1 cellular context compared by ENCODE assay signal in genomic region chr12:56377310-56377988, GRCh38.
TF ChIP-seq lines count a peak whose summit lies in the region.

No MANE protein-coding gene starts in this region.

TF ChIP-seq in K562, 482 proteins besides CTCF, POLR2A, EP300 and RAD21 (continued from another document and continues in another):
- TF ChIP-seq, protein P1, sequence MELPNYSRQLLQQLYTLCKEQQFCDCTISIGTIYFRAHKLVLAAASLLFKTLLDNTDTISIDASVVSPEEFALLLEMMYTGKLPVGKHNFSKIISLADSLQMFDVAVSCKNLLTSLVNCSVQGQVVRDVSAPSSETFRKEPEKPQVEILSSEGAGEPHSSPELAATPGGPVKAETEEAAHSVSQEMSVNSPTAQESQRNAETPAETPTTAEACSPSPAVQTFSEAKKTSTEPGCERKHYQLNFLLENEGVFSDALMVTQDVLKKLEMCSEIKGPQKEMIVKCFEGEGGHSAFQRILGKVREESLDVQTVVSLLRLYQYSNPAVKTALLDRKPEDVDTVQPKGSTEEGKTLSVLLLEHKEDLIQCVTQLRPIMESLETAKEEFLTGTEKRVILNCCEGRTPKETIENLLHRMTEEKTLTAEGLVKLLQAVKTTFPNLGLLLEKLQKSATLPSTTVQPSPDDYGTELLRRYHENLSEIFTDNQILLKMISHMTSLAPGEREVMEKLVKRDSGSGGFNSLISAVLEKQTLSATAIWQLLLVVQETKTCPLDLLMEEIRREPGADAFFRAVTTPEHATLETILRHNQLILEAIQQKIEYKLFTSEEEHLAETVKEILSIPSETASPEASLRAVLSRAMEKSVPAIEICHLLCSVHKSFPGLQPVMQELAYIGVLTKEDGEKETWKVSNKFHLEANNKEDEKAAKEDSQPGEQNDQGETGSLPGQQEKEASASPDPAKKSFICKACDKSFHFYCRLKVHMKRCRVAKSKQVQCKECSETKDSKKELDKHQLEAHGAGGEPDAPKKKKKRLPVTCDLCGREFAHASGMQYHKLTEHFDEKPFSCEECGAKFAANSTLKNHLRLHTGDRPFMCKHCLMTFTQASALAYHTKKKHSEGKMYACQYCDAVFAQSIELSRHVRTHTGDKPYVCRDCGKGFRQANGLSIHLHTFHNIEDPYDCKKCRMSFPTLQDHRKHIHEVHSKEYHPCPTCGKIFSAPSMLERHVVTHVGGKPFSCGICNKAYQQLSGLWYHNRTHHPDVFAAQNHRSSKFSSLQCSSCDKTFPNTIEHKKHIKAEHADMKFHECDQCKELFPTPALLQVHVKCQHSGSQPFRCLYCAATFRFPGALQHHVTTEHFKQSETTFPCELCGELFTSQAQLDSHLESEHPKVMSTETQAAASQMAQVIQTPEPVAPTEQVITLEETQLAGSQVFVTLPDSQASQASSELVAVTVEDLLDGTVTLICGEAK (IDR thresholded peaks at IDR 0.05), result no peak
- TF ChIP-seq, protein P1 (CRISPR knock-in tag; IDR thresholded peaks at IDR 0.05), result no peak
- no peak for TF ChIP-seq TRIM28 (IDR thresholded peaks at IDR 0.05)
- TF ChIP-seq BRD4 (IDR thresholded peaks at IDR 0.05), result no peak
- TF ChIP-seq MYC (IDR thresholded peaks at IDR 0.05; ENCODE audit: low read depth, low read length), result no peak
- TF ChIP-seq MYC (CRISPR knock-in tag; IDR thresholded peaks at IDR 0.05; ENCODE audit: borderline replicate concordance, low read depth), result no peak
- no peak for TF ChIP-seq HNRNPLL (IDR thresholded peaks at IDR 0.05; ENCODE audit: low read depth, low read length, poor library complexity, severe bottlenecking)
- TF ChIP-seq RBM39 (optimal IDR thresholded peaks at IDR 0.05; ENCODE audit: low read depth, low read length), result no peak
- TF ChIP-seq SRSF9 (IDR thresholded peaks at IDR 0.05; ENCODE audit: borderline replicate concordance, low read depth, low read length), result no peak
- TF ChIP-seq LEF1 (IDR thresholded peaks at IDR 0.05), result no peak
- TF ChIP-seq NR2C1 (IDR thresholded peaks at IDR 0.05), result no peak
- no peak for TF ChIP-seq NR2C1 (tag; IDR thresholded peaks at IDR 0.05)
- TF ChIP-seq RB1 (IDR thresholded peaks at IDR 0.05; ENCODE audit: low read depth), result peak; percentile 52; the same call in 1 of the 2 replicates
- TF ChIP-seq, protein P2, sequence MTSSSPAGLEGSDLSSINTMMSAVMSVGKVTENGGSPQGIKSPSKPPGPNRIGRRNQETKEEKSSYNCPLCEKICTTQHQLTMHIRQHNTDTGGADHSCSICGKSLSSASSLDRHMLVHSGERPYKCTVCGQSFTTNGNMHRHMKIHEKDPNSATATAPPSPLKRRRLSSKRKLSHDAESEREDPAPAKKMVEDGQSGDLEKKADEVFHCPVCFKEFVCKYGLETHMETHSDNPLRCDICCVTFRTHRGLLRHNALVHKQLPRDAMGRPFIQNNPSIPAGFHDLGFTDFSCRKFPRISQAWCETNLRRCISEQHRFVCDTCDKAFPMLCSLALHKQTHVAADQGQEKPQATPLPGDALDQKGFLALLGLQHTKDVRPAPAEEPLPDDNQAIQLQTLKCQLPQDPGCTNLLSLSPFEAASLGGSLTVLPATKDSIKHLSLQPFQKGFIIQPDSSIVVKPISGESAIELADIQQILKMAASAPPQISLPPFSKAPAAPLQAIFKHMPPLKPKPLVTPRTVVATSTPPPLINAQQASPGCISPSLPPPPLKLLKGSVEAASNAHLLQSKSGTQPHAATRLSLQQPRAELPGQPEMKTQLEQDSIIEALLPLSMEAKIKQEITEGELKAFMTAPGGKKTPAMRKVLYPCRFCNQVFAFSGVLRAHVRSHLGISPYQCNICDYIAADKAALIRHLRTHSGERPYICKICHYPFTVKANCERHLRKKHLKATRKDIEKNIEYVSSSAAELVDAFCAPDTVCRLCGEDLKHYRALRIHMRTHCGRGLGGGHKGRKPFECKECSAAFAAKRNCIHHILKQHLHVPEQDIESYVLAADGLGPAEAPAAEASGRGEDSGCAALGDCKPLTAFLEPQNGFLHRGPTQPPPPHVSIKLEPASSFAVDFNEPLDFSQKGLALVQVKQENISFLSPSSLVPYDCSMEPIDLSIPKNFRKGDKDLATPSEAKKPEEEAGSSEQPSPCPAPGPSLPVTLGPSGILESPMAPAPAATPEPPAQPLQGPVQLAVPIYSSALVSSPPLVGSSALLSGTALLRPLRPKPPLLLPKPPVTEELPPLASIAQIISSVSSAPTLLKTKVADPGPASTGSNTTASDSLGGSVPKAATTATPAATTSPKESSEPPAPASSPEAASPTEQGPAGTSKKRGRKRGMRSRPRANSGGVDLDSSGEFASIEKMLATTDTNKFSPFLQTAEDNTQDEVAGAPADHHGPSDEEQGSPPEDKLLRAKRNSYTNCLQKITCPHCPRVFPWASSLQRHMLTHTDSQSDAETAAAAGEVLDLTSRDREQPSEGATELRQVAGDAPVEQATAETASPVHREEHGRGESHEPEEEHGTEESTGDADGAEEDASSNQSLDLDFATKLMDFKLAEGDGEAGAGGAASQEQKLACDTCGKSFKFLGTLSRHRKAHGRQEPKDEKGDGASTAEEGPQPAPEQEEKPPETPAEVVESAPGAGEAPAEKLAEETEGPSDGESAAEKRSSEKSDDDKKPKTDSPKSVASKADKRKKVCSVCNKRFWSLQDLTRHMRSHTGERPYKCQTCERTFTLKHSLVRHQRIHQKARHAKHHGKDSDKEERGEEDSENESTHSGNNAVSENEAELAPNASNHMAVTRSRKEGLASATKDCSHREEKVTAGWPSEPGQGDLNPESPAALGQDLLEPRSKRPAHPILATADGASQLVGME (CRISPR knock-in tag; IDR thresholded peaks at IDR 0.05), result no peak
- no peak for TF ChIP-seq NONO (IDR thresholded peaks at IDR 0.05; ENCODE audit: low read depth in 2 of 2, low read length in 1 of 2)
- peak; percentile 88 for TF ChIP-seq FOSL1 (tag; conservative IDR thresholded peaks at IDR 0.05)
- TF ChIP-seq NCOA2 (IDR thresholded peaks at IDR 0.05; ENCODE audit: partially characterized antibody in 2 of 2), result no peak
- no peak for TF ChIP-seq PCBP2 (IDR thresholded peaks at IDR 0.05; ENCODE audit: low read depth, low read length, poor library complexity, severe bottlenecking)
- peak; percentile 87 for TF ChIP-seq MAFK (IDR thresholded peaks at IDR 0.05; ENCODE audit: low read length)
- no peak for TF ChIP-seq TSHZ1 (CRISPR knock-in tag; IDR thresholded peaks at IDR 0.05)
- TF ChIP-seq YY1 (IDR thresholded peaks at IDR 0.05; ENCODE audit: borderline replicate concordance in 1 of 3, control insufficient read depth in 1 of 3, extremely low read depth in 1 of 3, insufficient read depth in 3 of 3, insufficient read length in 1 of 3, insufficient replicate concordance in 2 of 3, low read depth in 1 of 3, low read length in 2 of 3), result peak in 1 of 3 experiments; percentile 69
- no peak for TF ChIP-seq ZNF740 (CRISPR knock-in tag; IDR thresholded peaks at IDR 0.05)
- TF ChIP-seq ZNF740 (tag; IDR thresholded peaks at IDR 0.05), result no peak
- TF ChIP-seq RBFOX2 (IDR thresholded peaks at IDR 0.05; ENCODE audit: low read depth, low read length), result no peak
- TF ChIP-seq ZNF655 (CRISPR knock-in tag; IDR thresholded peaks at IDR 0.05), result no peak
- peak; percentile 90 for TF ChIP-seq TCF3 (CRISPR knock-in tag; IDR thresholded peaks at IDR 0.05)
- no peak for TF ChIP-seq MXD1 (CRISPR knock-in tag; IDR thresholded peaks at IDR 0.05; ENCODE audit: borderline replicate concordance, poor library complexity, severe bottlenecking)
- TF ChIP-seq TAF15 (IDR thresholded peaks at IDR 0.05; ENCODE audit: low read depth, low read length), result no peak
- 0 out of 2 replicates have a peak, but pooled peaks have one; percentile 36 for TF ChIP-seq LCOR (CRISPR knock-in tag; IDR thresholded peaks at IDR 0.05)
- no peak for TF ChIP-seq PPARD (CRISPR knock-in tag; IDR thresholded peaks at IDR 0.05)
- no peak for TF ChIP-seq KAT8 (IDR thresholded peaks at IDR 0.05; ENCODE audit: low read depth)
- TF ChIP-seq RBM22 (IDR thresholded peaks at IDR 0.05; ENCODE audit: low read depth, low read length, poor library complexity, severe bottlenecking), result no peak
- TF ChIP-seq PATZ1 (CRISPR knock-in tag; IDR thresholded peaks at IDR 0.05; ENCODE audit: borderline replicate concordance), result no peak
- TF ChIP-seq ZNF324 (CRISPR knock-in tag; IDR thresholded peaks at IDR 0.05), result no peak
- no peak for TF ChIP-seq POLR3G (IDR thresholded peaks at IDR 0.05; ENCODE audit: extremely low read depth, insufficient read length, insufficient replicate concordance)
- TF ChIP-seq ZNF695 (CRISPR knock-in tag; IDR thresholded peaks at IDR 0.05), result no peak
- TF ChIP-seq ZNF668 (CRISPR knock-in tag; IDR thresholded peaks at IDR 0.05), result no peak
- no peak for TF ChIP-seq KDM5B (IDR thresholded peaks at IDR 0.05; ENCODE audit: insufficient replicate concordance, low read depth, low read length)
- no peak for TF ChIP-seq HCFC1 (IDR thresholded peaks at IDR 0.05; ENCODE audit: low read depth, low read length)
